Comparison of ENCODE assay signal across 8 cellular contexts in genomic region chr7:4682621-4683042, GRCh38. TPM values are rescaled to one million over a fixed set of nuclear protein-coding genes. Genes with fewer than 3 reads are reported as not detected.
DNase-seq lines count a peak whose midpoint lies in the region; ATAC-seq and TF ChIP-seq lines count a peak whose summit lies in the region.

No MANE protein-coding gene starts in this region.

- intact Hi-C loops in activated T-helper 1 cell treated with anti-CD3 and anti-CD28 coated beads, Interleukin-12 subunit alpha, Interleukin-12 subunit beta, Interleukin-2, Interleukin-4 antibody, amounts not matched to agents 30 ng/mL and 10 ng/mL and 1 ng/mL, durations not matched to agents 14 hours and 24 hours and 36 hours (cut with micrococcal nuclease) = loop anchor here (1.0 to 5.0 kb wide), 2 partner anchors 41 to 365 kb away; partner anchors contain the start of gene RBAK
- intact Hi-C loops in ovary (cut with DNase I) = loop anchor here (2.0 to 10.0 kb wide), 6 partner anchors 40 to 65 kb away; no protein-coding TSS in a partner anchor

- 0 to 2% (median 1%) methylated on average over 14 to 47 of the region's 47 CpGs for WGBS in ovary, 3 donors

- H3K27me3 ChIP-seq in ovary = no peaks in the 10 kb centered on the region

- peak; percentile 19 for ATAC-seq in HG02623 (IDR thresholded peaks at IDR 0.05; ENCODE audit: unreplicated experiment)

- peaks cover 5% of the 10 kb centered on the region for H3K4me1 ChIP-seq in ovary (ENCODE audit: insufficient read depth)

- no peak for TF ChIP-seq EP300 in ovary (IDR thresholded peaks at IDR 0.05)

- peaks cover 9% of the 10 kb centered on the region for H3K36me3 Mint-ChIP-seq in activated T-helper 1 cell treated with anti-CD3 and anti-CD28 coated beads, Interleukin-12 subunit alpha, Interleukin-12 subunit beta, Interleukin-2, Interleukin-4 antibody, amounts not matched to agents 30 ng/mL and 10 ng/mL and 1 ng/mL, durations not matched to agents 14 hours and 24 hours and 36 hours (ENCODE audit: low read depth)

- H3K4me1 Mint-ChIP-seq in activated T-helper 1 cell treated with anti-CD3 and anti-CD28 coated beads, Interleukin-12 subunit alpha, Interleukin-12 subunit beta, Interleukin-2, Interleukin-4 antibody, amounts not matched to agents 30 ng/mL and 10 ng/mL and 1 ng/mL, durations not matched to agents 14 hours and 24 hours and 36 hours (ENCODE audit: low read depth) = peaks cover 30% of the 10 kb centered on the region

- peak overlapping the region; percentile 65 to 89 for H3K27ac ChIP-seq in ovary

- TF ChIP-seq CTCF in fibroblast of villous mesenchyme (IDR thresholded peaks at IDR 0.05; ENCODE audit: insufficient read depth, low read depth, low read length) (no peak), ovary (IDR thresholded peaks at IDR 0.05) (no peak)

- H3K4me3 Mint-ChIP-seq in activated T-helper 1 cell treated with anti-CD3 and anti-CD28 coated beads, Interleukin-12 subunit alpha, Interleukin-12 subunit beta, Interleukin-2, Interleukin-4 antibody, amounts not matched to agents 30 ng/mL and 10 ng/mL and 1 ng/mL, durations not matched to agents 14 hours and 24 hours and 36 hours = peak overlapping the region; percentile 99

- H3K27me3 Mint-ChIP-seq in activated T-helper 1 cell treated with anti-CD3 and anti-CD28 coated beads, Interleukin-12 subunit alpha, Interleukin-12 subunit beta, Interleukin-2, Interleukin-4 antibody, amounts not matched to agents 30 ng/mL and 10 ng/mL and 1 ng/mL, durations not matched to agents 14 hours and 24 hours and 36 hours (ENCODE audit: insufficient read depth) = peaks cover 2% of the 10 kb centered on the region

- H3K9me3 ChIP-seq in ovary = no peaks in the 10 kb centered on the region

- H3K9me3 Mint-ChIP-seq in activated T-helper 1 cell treated with anti-CD3 and anti-CD28 coated beads, Interleukin-12 subunit alpha, Interleukin-12 subunit beta, Interleukin-2, Interleukin-4 antibody, amounts not matched to agents 30 ng/mL and 10 ng/mL and 1 ng/mL, durations not matched to agents 14 hours and 24 hours and 36 hours = no peaks in the 10 kb centered on the region

- no peaks in the 10 kb centered on the region for H3K36me3 ChIP-seq in ovary

- TF ChIP-seq POLR2A in ovary (IDR thresholded peaks at IDR 0.05) = no peak

- DNase-seq in NCI-H1436 (lab: John Stamatoyannopoulos, UW) (peak; percentile 33), NCI-H1436 treated with DMSO at 0.1 percent for 48 hours (lab: John Stamatoyannopoulos, UW) (no peak), NCI-H146 (lab: John Stamatoyannopoulos, UW) (peak; percentile 54), fibroblast of villous mesenchyme (ENCODE audit: low read depth) (peak; percentile 59), ovary (peak; percentile 42 to 67 (median 60)), dedifferentiated amniotic fluid mesenchymal stem cell (ENCODE audit: extremely low spot score) (no peak)
- DNase-seq in activated T-helper 1 cell treated with anti-CD3 and anti-CD28 coated beads, Interleukin-12 subunit alpha, Interleukin-12 subunit beta, Interleukin-2, Interleukin-4 antibody, amounts not matched to agents 30 ng/mL and 10 ng/mL and 1 ng/mL, durations not matched to agents 14 hours and 24 hours and 36 hours (ENCODE audit: low spot score) = peak; percentile 14

- H3K4me3 ChIP-seq in fibroblast of villous mesenchyme (ENCODE audit: low read depth, low read length) (peak overlapping the region; percentile 87), ovary (peak overlapping the region; percentile 81)

- no peak overlapping the region for H3K27ac Mint-ChIP-seq in activated T-helper 1 cell treated with anti-CD3 and anti-CD28 coated beads, Interleukin-12 subunit alpha, Interleukin-12 subunit beta, Interleukin-2, Interleukin-4 antibody, amounts not matched to agents 30 ng/mL and 10 ng/mL and 1 ng/mL, durations not matched to agents 14 hours and 24 hours and 36 hours

RNA-seq across cellular contexts. Expression of gene FOXK1, which starts 0.5 kb away (rescaled TPM):
- total RNA-seq in activated T-helper 1 cell treated with anti-CD3 and anti-CD28 coated beads, Interleukin-12 subunit alpha, Interleukin-12 subunit beta, Interleukin-2, Interleukin-4 antibody, amounts not matched to agents 30 ng/mL and 10 ng/mL and 1 ng/mL, durations not matched to agents 14 hours and 24 hours and 36 hours = 37.7 and 37.9 TPM in 2 replicates
- total RNA-seq in fibroblast of villous mesenchyme (30.6 and 32.8 TPM in 2 replicates), ovary (10 to 100 TPM; 10.9 to 43.9 (median 32.6) TPM)
- 10 to 100 TPM in 1 of 2 donors, 1 to 10 TPM in 1; 5.8 to 10.4 TPM for polyA plus RNA-seq in ovary

Comparison
In these comparisons a context has a peak if more than half of its experiments do, and no peak if none do; other contexts are left out.
1. DNase-seq: peak in NCI-H1436 (single experiment), NCI-H146 (single experiment), activated T-helper 1 cell treated with anti-CD3 and anti-CD28 coated beads, Interleukin-12 subunit alpha, Interleukin-12 subunit beta, Interleukin-2, Interleukin-4 antibody, amounts not matched to agents 30 ng/mL and 10 ng/mL and 1 ng/mL, durations not matched to agents 14 hours and 24 hours and 36 hours (single experiment), fibroblast of villous mesenchyme (single experiment) and ovary (5 of 5); none in NCI-H1436 treated with DMSO at 0.1 percent for 48 hours (single experiment) and dedifferentiated amniotic fluid mesenchymal stem cell (single experiment).